In the genomic region with DNA sequence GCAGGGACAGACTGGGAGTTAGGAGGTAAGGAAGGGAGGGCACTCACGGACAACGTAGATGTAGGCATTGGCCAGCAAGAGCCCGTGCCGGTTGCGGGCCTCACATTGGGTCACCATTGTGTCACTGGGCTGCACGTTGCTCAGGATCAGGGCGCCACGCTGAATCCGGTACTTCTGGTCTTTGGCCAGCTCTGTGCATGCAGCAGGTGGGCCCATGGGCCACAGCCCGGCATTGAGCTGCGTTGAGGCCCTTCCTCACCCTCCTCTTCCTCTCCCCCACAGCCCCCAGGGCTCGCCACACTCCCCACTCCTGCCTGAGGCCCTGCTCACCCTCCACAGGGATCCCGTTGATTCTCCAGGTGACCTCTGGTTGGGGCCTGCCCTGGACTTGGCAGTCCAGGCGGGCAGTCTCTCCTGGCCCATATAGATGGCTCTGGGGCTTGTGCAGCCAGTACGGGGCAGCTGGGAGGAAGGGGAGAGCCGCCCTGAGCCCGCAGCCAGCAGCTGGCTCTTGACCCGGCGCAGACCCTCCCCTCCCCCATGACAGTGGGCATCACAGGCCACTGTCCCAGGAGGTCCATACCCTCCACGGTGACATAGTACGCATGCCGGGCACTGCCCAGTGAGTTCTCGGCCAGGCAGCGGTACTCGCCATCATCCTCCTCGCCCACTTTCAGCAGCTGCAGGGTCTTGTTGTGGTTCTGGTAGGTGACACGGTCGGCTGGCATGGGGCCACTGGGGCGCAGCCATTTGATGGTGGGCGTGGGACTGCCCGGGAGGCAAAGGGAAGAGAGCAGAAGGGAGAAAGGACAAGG, we compare ENCODE assay signal across 29 cellular contexts. TPM values are rescaled to one million over a fixed set of nuclear protein-coding genes. Genes with fewer than 3 reads are reported as not detected.
"Had no signal": no experiment of that assay in that cellular context is flagged by ENCODE, and none has a peak within 500 bp of the region (broad histone marks: within the 10 kb centered on the region; RNA-seq: fewer than 3 reads in every experiment).

No MANE protein-coding gene starts in this region.

- H3K4me3 ChIP-seq: cardiac muscle cell, SJCRH30 had no signal

- DNase-seq: activated CD4-positive, alpha-beta memory T cell treated with anti-CD3 and anti-CD28 coated beads, Interleukin-2, amount 10 ng/mL, durations not matched to agents 7 days and 5 days; activated CD4-positive, alpha-beta T cell treated with anti-CD3 and anti-CD28 coated beads, Interleukin-2, amount 50 U/mL, for 1 hour; activated CD4-positive, CD25-positive, alpha-beta regulatory T cell; activated gamma-delta T cell; activated naive CD4-positive, alpha-beta T cell treated with anti-CD3 and anti-CD28 coated beads for 36 hours; activated T-cell treated with anti-CD3 and anti-CD28 coated beads for 4 hours; activated T-cell treated with anti-CD3 and anti-CD28 coated beads, Interleukin-2, amount 50 U/mL, for 48 hours; amygdala; Kasumi-1; KBM-7; NCI-H1048; NCI-H1417; NCI-H1694; NCI-H2029; NCI-H345; NCI-H510A; NCI-H526 treated with DMSO at 0.1 percent for 48 hours; NCI-H82; Right ventricle myocardium superior; SJCRH30; SK-N-SH; T-helper 1 cell had no signal

- H3K27me3 ChIP-seq: cardiac muscle cell, SJCRH30 had no signal

- H3K27ac ChIP-seq: cardiac muscle cell, RWPE1, SJCRH30, VCaP had no signal

- FAIRE-seq: astrocyte had no signal

- H3K4me2 ChIP-seq: SK-N-SH had no signal

- H3K36me3 ChIP-seq: cardiac muscle cell, SJCRH30 had no signal

- H3K9ac ChIP-seq: SK-N-SH had no signal

- H3K9me3 ChIP-seq: SJCRH30, SK-N-SH had no signal

RNA-seq across cellular contexts. Expression of a gene that starts 16.3 kb away (rescaled TPM):
- total RNA-seq: OCI-LY7 had no signal

RNA-seq across cellular contexts. Expression of a gene that starts 34.8 kb away (rescaled TPM):
- total RNA-seq: activated CD4-positive, alpha-beta memory T cell treated with anti-CD3 and anti-CD28 coated beads, Interleukin-2, amount 10 ng/mL, durations not matched to agents 7 days and 5 days; activated CD8-positive, alpha-beta memory T cell treated with anti-CD3 and anti-CD28 coated beads for 36 hours; activated naive CD4-positive, alpha-beta T cell treated with anti-CD3 and anti-CD28 coated beads for 36 hours; astrocyte; cardiac muscle cell; SJCRH30; T-helper 2 cell treated with Interferon-gamma antibody and Interleukin-4, amounts not matched to agents 100 ng/mL and 5 ng/mL, for 36 hours had no signal
- polyA plus RNA-seq: SK-N-SH had no signal

RNA-seq across cellular contexts. Expression of a gene that starts 39.3 kb away (rescaled TPM):
- total RNA-seq: OCI-LY7 had no signal
